Comparison of ENCODE assay signal across 8 cellular contexts in the genomic region with DNA sequence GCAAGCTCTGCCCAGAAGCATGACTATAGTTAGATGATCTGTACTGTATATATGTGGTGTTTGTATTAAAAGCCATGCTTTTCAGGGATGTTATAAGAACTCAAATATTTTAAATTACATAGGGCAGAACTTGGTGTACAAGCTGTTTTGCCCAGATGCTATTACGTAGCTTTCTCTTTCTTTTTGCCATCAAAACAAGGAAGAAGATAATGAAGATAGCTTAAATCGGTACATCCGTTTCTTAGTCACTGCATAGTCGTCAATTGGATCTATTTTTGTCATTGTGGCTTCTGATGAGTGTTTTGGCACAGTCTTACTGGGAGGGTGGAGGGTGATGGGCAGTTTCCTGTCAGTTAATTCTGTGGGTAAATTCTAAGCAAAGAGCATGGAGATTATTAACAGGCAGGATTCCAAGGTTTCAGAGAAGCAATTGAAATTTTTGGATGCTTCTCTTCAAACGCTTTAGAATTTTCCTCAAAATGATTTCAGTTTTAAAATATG.
DNase-seq lines count a peak whose midpoint lies in the region; ATAC-seq and TF ChIP-seq lines count a peak whose summit lies in the region.

No MANE protein-coding gene starts in this region.

- no peaks in the 10 kb centered on the region for H3K9me2 ChIP-seq in OCI-LY7 (ENCODE audit: insufficient read depth, low read length)

- peak overlapping the region; percentile 90 for H3K27ac ChIP-seq in OCI-LY7 (ENCODE audit: low read depth, low read length, poor library complexity, severe bottlenecking)

- peaks cover 36% of the 10 kb centered on the region; the same call in 1 of the 2 replicates for H3K9me3 ChIP-seq in OCI-LY7 (ENCODE audit: low read length)

- peak; percentile 27 for DNase-seq in AG08396 (ENCODE audit: low spot score)
- peak; percentile 93 for DNase-seq in OCI-LY7 (ENCODE audit: low spot score)
- DNase-seq in activated T-helper 9 cell treated with anti-CD3 and anti-CD28 coated beads, Interleukin-2, amount 50 U/mL, for 16 hours (ENCODE audit: low read depth) = peak; percentile 19
- DNase-seq in Right ventricle myocardium superior = no peak
- DNase-seq in stimulated activated CD4-positive, alpha-beta T cell treated with anti-CD3 and anti-CD28 coated beads, Interleukin-15, amount 100 ng/mL, for 48 hours (ENCODE audit: low read depth in 2 of 2) = peak; percentile 19 to 22
- no peak for DNase-seq in NCI-H1694 (lab: John Stamatoyannopoulos, UW)

- peaks cover 20% of the 10 kb centered on the region; the same call in 1 of the 2 replicates for H3K36me3 ChIP-seq in OCI-LY7 (ENCODE audit: insufficient read depth, low read length)

- ATAC-seq in GM19043 (IDR thresholded peaks at IDR 0.05; ENCODE audit: low read depth, unreplicated experiment) = peak; percentile 88
- ATAC-seq in HG03354 (IDR thresholded peaks at IDR 0.05; ENCODE audit: poor library complexity, severe bottlenecking, unreplicated experiment) = peak; percentile 89
- peak; percentile 94 for ATAC-seq in Right ventricle myocardium superior (ENCODE audit: poor library complexity)

- peak overlapping the region; percentile 74 for H3K4me2 ChIP-seq in OCI-LY7 (ENCODE audit: low read length)

- no peaks in the 10 kb centered on the region for H3K79me2 ChIP-seq in OCI-LY7 (ENCODE audit: insufficient read depth, low read depth, low read length)

- H3K4me1 ChIP-seq in OCI-LY7 (ENCODE audit: insufficient read depth, low read length, poor library complexity, severe bottlenecking) = peaks cover 66% of the 10 kb centered on the region

- H4K20me1 ChIP-seq in OCI-LY7 (ENCODE audit: insufficient read depth, low read length) = no peaks in the 10 kb centered on the region

- POLR2A ChIA-PET in OCI-LY7 (lab: Charles Lee) = interaction anchor here (0.6 to 3.6 kb wide), 17 partner anchors 8 to 1853 kb away, joined by 3 to 17 read pairs (median 4); no protein-coding TSS in a partner anchor

- CTCF ChIA-PET in OCI-LY7 (lab: Charles Lee; ENCODE audit: unreplicated experiment) = interaction anchor here (1.0 to 1.2 kb wide), 2 partner anchors 20 to 122 kb away, joined by 4 read pairs; no protein-coding TSS in a partner anchor

- H2AFZ ChIP-seq in OCI-LY7 (ENCODE audit: low read length) = peak overlapping the region; percentile 81; the same call in 1 of the 2 replicates

- BruUV-seq in OCI-LY7 (replicated peaks; lab: Mats Ljungman, UMichigan) = TSS peak; percentile 82

- peak overlapping the region; percentile 59 for H3K4me3 ChIP-seq in OCI-LY7 (ENCODE audit: low read depth, low read length, poor library complexity, severe bottlenecking)

- intact Hi-C loops in OCI-LY7 (cut with micrococcal nuclease; ENCODE audit: unreplicated experiment) = loop anchor here (5.0 to 10.0 kb wide), 3 partner anchors 79 to 759 kb away; partner anchors contain the start of genes NMBR and VTA1
- intact Hi-C loops in Right ventricle myocardium superior (cut with DNase I) = no loop called here

- TF ChIP-seq CTCF in OCI-LY7 (conservative IDR thresholded peaks at IDR 0.05; ENCODE audit: low read length) = no peak

Comparison
In these comparisons a context has a peak if more than half of its experiments do, and no peak if none do; other contexts are left out.
1. DNase-seq: peak in AG08396 (single experiment), OCI-LY7 (single experiment), activated T-helper 9 cell treated with anti-CD3 and anti-CD28 coated beads, Interleukin-2, amount 50 U/mL, for 16 hours (single experiment) and stimulated activated CD4-positive, alpha-beta T cell treated with anti-CD3 and anti-CD28 coated beads, Interleukin-15, amount 100 ng/mL, for 48 hours (2 of 2); none in Right ventricle myocardium superior (single experiment) and NCI-H1694 (single experiment).
2. Peak in every context shown above with its lines, with median percentiles within 50 percentile points of each other: ATAC-seq.